ENCODE assay signal across 8 cellular contexts in the genomic region with DNA sequence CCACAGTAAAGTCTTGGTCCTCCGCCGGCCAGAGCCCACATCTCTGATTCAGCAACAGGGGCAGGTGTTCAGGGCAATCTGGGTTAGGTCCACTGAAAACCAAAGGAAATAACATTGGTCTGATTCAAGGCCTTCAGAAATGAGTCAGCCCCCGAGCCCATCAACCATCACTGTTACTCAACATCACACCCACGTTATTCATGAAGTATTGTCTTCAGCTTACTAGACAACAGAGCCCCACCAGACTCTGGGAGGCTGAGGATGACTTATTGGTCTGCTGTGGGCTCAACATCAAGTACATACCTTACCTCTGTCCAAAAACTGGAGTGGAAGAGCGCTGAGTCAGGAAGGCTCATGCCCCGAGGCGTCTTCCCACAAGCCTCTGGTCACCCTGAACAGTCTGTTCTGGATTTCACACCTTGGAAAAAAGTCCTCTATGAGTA.
DNase-seq lines count a peak whose midpoint lies in the region; ATAC-seq and TF ChIP-seq lines count a peak whose summit lies in the region.

No MANE protein-coding gene starts in this region.

- no peaks in the 10 kb centered on the region for H3F3A ChIP-seq in MM.1S (ENCODE audit: insufficient read depth, low read length)

- H4K20me1 ChIP-seq in MM.1S (ENCODE audit: insufficient read depth, low read length) = no peaks in the 10 kb centered on the region

- H3K4me2 ChIP-seq in MM.1S (ENCODE audit: low read depth, low read length) = no peak overlapping the region

- H3K9me2 ChIP-seq in MM.1S (replicated peaks; ENCODE audit: insufficient read depth, low read length) = no peaks in the 10 kb centered on the region

- no peaks in the 10 kb centered on the region for H3K79me2 ChIP-seq in MM.1S (ENCODE audit: low read length)

- H3K9ac ChIP-seq in MM.1S (ENCODE audit: low read length) = no peak overlapping the region

- ATAC-seq in GM21360 (IDR thresholded peaks at IDR 0.05; ENCODE audit: unreplicated experiment) (peak; percentile 91), HG03520 (IDR thresholded peaks at IDR 0.05; ENCODE audit: unreplicated experiment) (peak; percentile 71)

- H3K27me3 ChIP-seq in adrenal gland = no peaks in the 10 kb centered on the region
- no peaks in the 10 kb centered on the region for H3K27me3 ChIP-seq in MM.1S (replicated peaks; ENCODE audit: insufficient read depth, low read length)

- TF ChIP-seq POLR2A in adrenal gland (IDR thresholded peaks at IDR 0.05) = no peak

- peak; percentile 94 for DNase-seq in GM03348 (ENCODE audit: low spot score)
- peak in 6 of 7 donors; percentile 70 to 82 (median 76) for DNase-seq in adrenal gland
- DNase-seq in mesenteric fat pad (ENCODE audit: low spot score) = peak; percentile 76
- DNase-seq in MM.1S = no peak
- no peak for DNase-seq in caudate nucleus (lab: John Stamatoyannopoulos, UW)
- DNase-seq in HuH-7 (ENCODE audit: low spot score) = no peak

- intact Hi-C loops in adrenal gland (cut with DNase I) = no loop called here

- H3K4me1 ChIP-seq in adrenal gland (replicated peaks in 1 of 2) (peaks cover 6 to 8% of the 10 kb centered on the region in 2 donors), MM.1S (ENCODE audit: low read length) (no peaks in the 10 kb centered on the region)

- no peak overlapping the region for H3K4me3 ChIP-seq in adrenal gland
- no peak overlapping the region for H3K4me3 ChIP-seq in MM.1S (ENCODE audit: low read length)

- no peak overlapping the region for H2AFZ ChIP-seq in MM.1S (ENCODE audit: low read length)

- H3K27ac ChIP-seq in adrenal gland (peak overlapping the region in 2 of 5 donors; percentile 23 to 48), MM.1S (ENCODE audit: low read length) (no peak overlapping the region), caudate nucleus (ENCODE audit: low read depth, low read length) (no peak overlapping the region)

- TF ChIP-seq CTCF in adrenal gland (IDR thresholded peaks at IDR 0.05) (no peak), MM.1S (IDR thresholded peaks at IDR 0.05; ENCODE audit: low read length) (no peak)

- H3K36me3 ChIP-seq in adrenal gland (replicated peaks in 1 of 2) = no peaks in the 10 kb centered on the region
- no peaks in the 10 kb centered on the region for H3K36me3 ChIP-seq in MM.1S (replicated peaks; ENCODE audit: insufficient read depth, low read length)

- H3K9me3 ChIP-seq in adrenal gland (replicated peaks in 1 of 3) = no peaks in the 10 kb centered on the region
- H3K9me3 ChIP-seq in MM.1S (replicated peaks; ENCODE audit: insufficient read depth, low read length) = no peaks in the 10 kb centered on the region

- 48 to 69% (median 52%) methylated on average over 7 of the region's 7 CpGs for WGBS in adrenal gland, 4 donors

Comparison
In these comparisons a context has a peak if more than half of its experiments do, and no peak if none do; other contexts are left out.
1. DNase-seq: peak in GM03348 (single experiment), adrenal gland (6 of 7) and mesenteric fat pad (single experiment); none in MM.1S (single experiment), caudate nucleus (0 of 61) and HuH-7 (single experiment).